8 cellular contexts compared by ENCODE assay signal in genomic region chr12:54579696-54580333, GRCh38. TPM values are rescaled to one million over a fixed set of nuclear protein-coding genes. Genes with fewer than 3 reads are reported as not detected.
DNase-seq lines count a peak whose midpoint lies in the region; ATAC-seq and TF ChIP-seq lines count a peak whose summit lies in the region.

No MANE protein-coding gene starts in this region.

- H3K9ac ChIP-seq in OCI-LY3 (ENCODE audit: low read length) = peak overlapping the region; percentile 11; the same call in 1 of the 2 replicates

- WGBS in stomach, 5 donors = 8 to 11% (median 10%) methylated on average over 11 of the region's 11 CpGs

- H3K36me3 Mint-ChIP-seq in neural crest cell (ENCODE audit: low read depth) = no peaks in the 10 kb centered on the region

- no peak for TF ChIP-seq EP300 in stomach (IDR thresholded peaks at IDR 0.05)

- no peaks in the 10 kb centered on the region for H4K20me1 ChIP-seq in OCI-LY3 (ENCODE audit: insufficient read depth, low read length)

- H3K4me3 Mint-ChIP-seq in neural crest cell = no peak overlapping the region

- H3K9me3 ChIP-seq in OCI-LY3 (ENCODE audit: insufficient read depth, low read length) (no peaks in the 10 kb centered on the region), stomach (no peaks in the 10 kb centered on the region)

- H3K4me3 ChIP-seq in OCI-LY3 (ENCODE audit: low read length) = no peak overlapping the region
- H3K4me3 ChIP-seq in fibroblast of mammary gland (ENCODE audit: control insufficient read depth, low read depth, low read length) = no peak overlapping the region
- no peak overlapping the region for H3K4me3 ChIP-seq in stomach

- peaks cover 6% of the 10 kb centered on the region; the same call in 1 of the 2 replicates for H3K27me3 ChIP-seq in OCI-LY3 (ENCODE audit: low read depth, low read length)
- H3K27me3 ChIP-seq in stomach = no peaks in the 10 kb centered on the region

- DNase-seq in COR-L47 (lab: John Stamatoyannopoulos, UW) (peak; percentile 42), activated T-cell treated with anti-CD3 and anti-CD28 coated beads for 48 hours (ENCODE audit: low read depth) (peak; percentile 77), fibroblast of mammary gland (ENCODE audit: low read depth) (peak; percentile 72), neural crest cell (ENCODE audit: low read depth, low spot score) (peak; percentile 97), stomach (peak; percentile 90)

- H3K79me2 ChIP-seq in OCI-LY3 (ENCODE audit: low read length) = no peaks in the 10 kb centered on the region

- TF ChIP-seq CTCF in OCI-LY3 (IDR thresholded peaks at IDR 0.05; ENCODE audit: low read depth, low read length) = peak; percentile 88
- peak; percentile 98 for TF ChIP-seq CTCF in fibroblast of mammary gland (conservative IDR thresholded peaks at IDR 0.05; ENCODE audit: control insufficient read depth, insufficient read depth, low read depth, low read length)
- TF ChIP-seq CTCF in neural crest cell (conservative IDR thresholded peaks at IDR 0.05) = peak; percentile 98
- peak in 6 of 7 experiments; percentile 90 to 100 (median 98) for TF ChIP-seq CTCF in stomach (IDR thresholded peaks at IDR 0.05)

- no peaks in the 10 kb centered on the region for H3K9me3 Mint-ChIP-seq in neural crest cell

- TF ChIP-seq POLR2A in stomach (IDR thresholded peaks at IDR 0.05) = no peak

- peaks cover 40% of the 10 kb centered on the region for H3K4me1 Mint-ChIP-seq in neural crest cell

- peak overlapping the region; percentile 27; the same call in 1 of the 2 replicates for H2AFZ ChIP-seq in OCI-LY3 (ENCODE audit: low read depth, low read length)

- no peak overlapping the region for H3K27ac ChIP-seq in OCI-LY3 (ENCODE audit: low read length)
- peak overlapping the region in 1 of 5 donors; percentile 18 for H3K27ac ChIP-seq in stomach

- ATAC-seq in GM19351 (IDR thresholded peaks at IDR 0.05; ENCODE audit: unreplicated experiment) (peak; percentile 98), HG03378 (IDR thresholded peaks at IDR 0.05; ENCODE audit: unreplicated experiment) (peak; percentile 97)

- peaks cover 4% of the 10 kb centered on the region for H3K36me3 ChIP-seq in OCI-LY3 (replicated peaks; ENCODE audit: low read depth, low read length)
- peaks cover 0 to 20% (median 14%) of the 10 kb centered on the region in 4 donors for H3K36me3 ChIP-seq in stomach

- no peak overlapping the region for H3K27ac Mint-ChIP-seq in neural crest cell (ENCODE audit: unreplicated experiment)

- peaks cover 2% of the 10 kb centered on the region for H3K27me3 Mint-ChIP-seq in neural crest cell (ENCODE audit: low read depth)

- H3K4me1 ChIP-seq in OCI-LY3 (ENCODE audit: low read length) = peaks cover 4% of the 10 kb centered on the region
- H3K4me1 ChIP-seq in stomach = peaks cover 0 to 8% (median 8%) of the 10 kb centered on the region in 4 donors

- intact Hi-C loops in stomach (cut with DNase I; ENCODE audit: low total_unique reads) = no loop called here

- peak overlapping the region; percentile 55 for H3K4me2 ChIP-seq in OCI-LY3 (ENCODE audit: low read length)

RNA-seq across cellular contexts. Expression of gene PPP1R1A, which starts 8.6 kb away (rescaled TPM):
- total RNA-seq in neural crest cell (9.1 and 10.3 TPM in 2 replicates), stomach (100 to 1,000 TPM in 1 of 5 donors, 10 to 100 TPM in 1, 1 to 10 TPM in 2, not detected in 1; 5.5 to 313 (median 42.3) TPM)
- polyA plus RNA-seq in stomach = 1 to 10 TPM; 2.6 to 9.9 (median 5.9) TPM

RNA-seq across cellular contexts. Expression of gene PDE1B, which starts 30.4 kb away (rescaled TPM):
- total RNA-seq in neural crest cell = 2.9 and 3.5 TPM in 2 replicates
- 10 to 100 TPM in 4 of 5 donors, 1 to 10 TPM in 1; 2.9 to 39.1 (median 14.1) TPM for total RNA-seq in stomach
- 1 to 10 TPM; 1.8 to 6.1 (median 2.2) TPM for polyA plus RNA-seq in stomach

RNA-seq across cellular contexts. Expression of gene LACRT, which starts 54.9 kb away (rescaled TPM):
- total RNA-seq in neural crest cell = not detected in 2 replicates
- total RNA-seq in stomach = not detected
- not detected for polyA plus RNA-seq in stomach

Comparison
In these comparisons a context has a peak if more than half of its experiments do, and no peak if none do; other contexts are left out.
1. DNase-seq: peak in every context shown above with its lines; median percentile 97 in neural crest cell; 90 in stomach; 77 in activated T-cell treated with anti-CD3 and anti-CD28 coated beads for 48 hours; 72 in fibroblast of mammary gland; 42 in COR-L47.